Comparison of ENCODE assay signal across 12 cellular contexts in the genomic region with DNA sequence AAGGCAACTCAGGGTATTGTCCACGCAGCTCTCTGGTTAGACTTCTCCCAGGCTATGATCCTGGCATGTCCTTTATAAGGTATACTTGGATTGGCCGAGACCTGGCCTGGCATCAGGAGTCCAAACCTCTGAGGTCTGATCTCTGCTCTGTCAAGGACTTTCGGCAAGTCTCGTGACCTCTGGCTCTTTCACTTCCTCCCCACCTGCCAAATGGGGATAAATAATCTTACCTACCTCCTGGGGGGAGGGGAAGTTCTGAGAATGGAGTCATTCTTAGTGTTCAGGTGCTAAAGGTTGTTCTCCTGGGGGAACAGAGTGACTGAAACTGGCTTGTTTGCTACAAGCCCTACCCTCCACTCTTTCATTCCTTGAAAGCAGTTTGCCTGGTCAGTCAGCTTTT. TPM values are rescaled to one million over a fixed set of nuclear protein-coding genes. Genes with fewer than 3 reads are reported as not detected.
DNase-seq lines count a peak whose midpoint lies in the region; ATAC-seq and TF ChIP-seq lines count a peak whose summit lies in the region.
"Had no signal": no experiment of that assay in that cellular context is flagged by ENCODE, and none has a peak within 500 bp of the region (broad histone marks: within the 10 kb centered on the region; RNA-seq: fewer than 3 reads in every experiment).

No MANE protein-coding gene starts in this region.

- no peaks in the 10 kb centered on the region for H3K9me2 ChIP-seq in Karpas-422 (replicated peaks; ENCODE audit: insufficient read depth, low read length)
- no peaks in the 10 kb centered on the region for H3K9me2 ChIP-seq in PC-3 (replicated peaks; ENCODE audit: low read length)

- intact Hi-C loops in left ventricle myocardium superior (cut with micrococcal nuclease): no loop called here
- intact Hi-C loops in heart right ventricle (cut with DNase I): loop anchor here in 1 of 10 donors (10.0 kb wide), 1 partner anchor 1321 kb away; no protein-coding TSS in a partner anchor
- intact Hi-C loops in transverse colon (cut with DNase I; ENCODE audit: low total_unique reads): no loop called here
- intact Hi-C loops in PC-3 (cut with micrococcal nuclease): no loop called here

- TF ChIP-seq POLR2A in transverse colon (IDR thresholded peaks at IDR 0.05): no peak

- CTCF ChIA-PET in PC-3 (lab: Charles Lee): no interaction called here

- H2AFZ ChIP-seq in Karpas-422 (ENCODE audit: low read length) (no peak overlapping the region), PC-3 (ENCODE audit: low read length) (no peak overlapping the region)

- H3K36me3 ChIP-seq in heart right ventricle: peaks cover 0 to 95% (median 29%) of the 10 kb centered on the region in 9 donors
- peaks cover 3% of the 10 kb centered on the region; the same call in 1 of the 2 replicates for H3K36me3 ChIP-seq in Karpas-422 (ENCODE audit: insufficient read depth, low read length)
- peaks cover 0 to 15% (median 6%) of the 10 kb centered on the region in 4 donors for H3K36me3 ChIP-seq in transverse colon
- peaks cover 2% of the 10 kb centered on the region; the same call in 1 of the 2 replicates for H3K36me3 ChIP-seq in PC-3 (ENCODE audit: low read depth, low read length)

- POLR2A ChIA-PET in PC-3 (lab: Charles Lee; ENCODE audit: unreplicated experiment): interaction anchor here (0.6 kb wide), 1 partner anchor 239 kb away, joined by 15 read pairs; no protein-coding TSS in a partner anchor

- H3K4me1 ChIP-seq in heart right ventricle (peaks cover 0 to 60% (median 18%) of the 10 kb centered on the region in 9 donors), Karpas-422 (ENCODE audit: low read length) (peaks cover 26% of the 10 kb centered on the region), transverse colon (no peaks in the 10 kb centered on the region), PC-3 (ENCODE audit: insufficient read depth, low read length) (no peaks in the 10 kb centered on the region)

- BruUV-seq in PC-3 (replicated peaks; lab: Mats Ljungman, UMichigan): no TSS peak

- H3K4me3 ChIP-seq in heart right ventricle (no peak overlapping the region), Karpas-422 (ENCODE audit: low read length) (no peak overlapping the region), transverse colon (no peak overlapping the region), PC-3 (ENCODE audit: low read length) (no peak overlapping the region)
- H3K4me3 ChIP-seq: gastroesophageal sphincter, K562 had no signal

- H3K4me2 ChIP-seq in Karpas-422 (ENCODE audit: low read depth, low read length, poor library complexity, severe bottlenecking) (peak overlapping the region; percentile 59), PC-3 (ENCODE audit: low read length) (no peak overlapping the region)

- in situ Hi-C loops in transverse colon (cut with MboI; ENCODE audit: low pct_ligation_motif_present in 1 of 4, low pct_unique_long_range_greater_than_20kb in 1 of 4, low sequenced_read_pairs in 3 of 4): no loop called here

- 66 to 71% methylated on average over 4 of the region's 4 CpGs for WGBS in heart right ventricle, 2 donors
- 58 to 83% methylated on average over 4 of the region's 4 CpGs for WGBS in transverse colon (ENCODE audit: low coverage in 1 of 2), 2 donors

- DNase-seq in left ventricle myocardium superior (no peak), heart right ventricle (no peak), Karpas-422 (peak; percentile 77), transverse colon (peak; percentile 48), PC-3 (no peak), SIG-M5 treated with dmso at 0.1 percent for 504 hours (lab: John Stamatoyannopoulos, UW; ENCODE audit: unreplicated experiment) (no peak), NCI-H1092 (lab: John Stamatoyannopoulos, UW) (no peak)
- DNase-seq: stimulated activated CD4-positive, alpha-beta T cell treated with anti-CD3 and anti-CD28 coated beads, Interleukin-1b, Interleukin-23, amount 100 ng/mL, for 48 hours had no signal

- peak overlapping the region in 3 of 10 donors; percentile 65 to 79 (median 72) for H3K27ac ChIP-seq in heart right ventricle
- peak overlapping the region; percentile 43 for H3K27ac ChIP-seq in Karpas-422 (ENCODE audit: low read length)
- H3K27ac ChIP-seq in transverse colon: peak overlapping the region in 1 of 4 donors; percentile 44
- no peak overlapping the region for H3K27ac ChIP-seq in PC-3 (ENCODE audit: low read length)
- H3K27ac ChIP-seq: gastroesophageal sphincter had no signal

- TF ChIP-seq CTCF in heart right ventricle (IDR thresholded peaks at IDR 0.05): no peak
- no peak for TF ChIP-seq CTCF in transverse colon (IDR thresholded peaks at IDR 0.05)
- TF ChIP-seq CTCF in PC-3 (conservative IDR thresholded peaks at IDR 0.05; ENCODE audit: low read depth, low read length): no peak

- ATAC-seq in left ventricle myocardium superior (peak; percentile 19), heart right ventricle (no peak), GM21825 (IDR thresholded peaks at IDR 0.05; ENCODE audit: unreplicated experiment) (peak; percentile 60), PC-3 (no peak)
- ATAC-seq: gastroesophageal sphincter, K562, WTC11 had no signal

- H3K27me3 ChIP-seq in heart right ventricle (no peaks in the 10 kb centered on the region), Karpas-422 (ENCODE audit: low read length) (no peaks in the 10 kb centered on the region), transverse colon (no peaks in the 10 kb centered on the region), PC-3 (ENCODE audit: low read length) (no peaks in the 10 kb centered on the region)
- H3K27me3 ChIP-seq: gastroesophageal sphincter had no signal

- H3K9me3 ChIP-seq in heart right ventricle: no peaks in the 10 kb centered on the region
- H3K9me3 ChIP-seq in Karpas-422 (ENCODE audit: low read length): no peaks in the 10 kb centered on the region
- H3K9me3 ChIP-seq in transverse colon: no peaks in the 10 kb centered on the region
- no peaks in the 10 kb centered on the region for H3K9me3 ChIP-seq in PC-3 (ENCODE audit: low read length)
- H3K9me3 ChIP-seq: gastroesophageal sphincter had no signal

- H3K9ac ChIP-seq in Karpas-422 (ENCODE audit: low read length): no peak overlapping the region
- no peak overlapping the region for H3K9ac ChIP-seq in PC-3 (ENCODE audit: low read length)

- H4K20me1 ChIP-seq in Karpas-422 (ENCODE audit: insufficient read depth, low read depth, low read length): peaks cover 10% of the 10 kb centered on the region; the same call in 1 of the 2 replicates
- H4K20me1 ChIP-seq in PC-3 (ENCODE audit: low read length): no peaks in the 10 kb centered on the region

- H3K79me2 ChIP-seq in Karpas-422 (ENCODE audit: low read length) (peaks cover 39% of the 10 kb centered on the region), PC-3 (ENCODE audit: low read length) (0 out of 2 replicates have a peak, but pooled peaks cover under 1% of the 10 kb centered on the region)

- no peaks in the 10 kb centered on the region for H3F3A ChIP-seq in PC-3 (ENCODE audit: low read length, unreplicated experiment)

- no peak for TF ChIP-seq EP300 in transverse colon (IDR thresholded peaks at IDR 0.05; ENCODE audit: low read depth)

RNA-seq across cellular contexts. Expression of gene ATXN1L, which starts 7.6 kb away (rescaled TPM):
- total RNA-seq in left ventricle myocardium superior (14.4 TPM), heart right ventricle (10 to 100 TPM; 13.9 to 24.2 (median 19.1) TPM), transverse colon (10 to 100 TPM; 16.7 to 33.3 (median 24.1) TPM), PC-3 (2014; rRNA removed) (8.5 and 9.2 TPM in 2 replicates)
- 1 to 10 TPM; 6.0 to 6.7 TPM for polyA plus RNA-seq in heart right ventricle
- total RNA-seq in Karpas-422 (2014; rRNA removed; shearing (Covaris generic); ENCODE audit: low replicate concordance): 12.2 and 15.1 TPM in 2 replicates

RNA-seq across cellular contexts. Expression of gene ZNF821, which starts 30.6 kb away (rescaled TPM):
- 3.2 TPM for total RNA-seq in left ventricle myocardium superior
- total RNA-seq in heart right ventricle: 1 to 10 TPM; 2.2 to 7.8 (median 3.5) TPM
- polyA plus RNA-seq in heart right ventricle: 1 to 10 TPM; 3.5 to 3.6 TPM
- 6.4 and 16.2 TPM in 2 replicates for total RNA-seq in Karpas-422 (2014; rRNA removed; shearing (Covaris generic); ENCODE audit: low replicate concordance)
- 10 to 100 TPM in 3 of 4 donors, 1 to 10 TPM in 1; 9.4 to 31.6 (median 13.6) TPM for total RNA-seq in transverse colon
- total RNA-seq in PC-3 (2014; rRNA removed): 4.7 and 5.4 TPM in 2 replicates

RNA-seq across cellular contexts. Expression of gene IST1, which starts 41.9 kb away (rescaled TPM):
- total RNA-seq in left ventricle myocardium superior (110 TPM), heart right ventricle (100 to 1,000 TPM in 7 of 10 donors, 10 to 100 TPM in 3; 89.1 to 140 (median 108) TPM), transverse colon (100 to 1,000 TPM; 200 to 303 (median 257) TPM), PC-3 (2014; rRNA removed) (75.2 and 86.4 TPM in 2 replicates)
- 10 to 100 TPM; 80.6 to 92.1 TPM for polyA plus RNA-seq in heart right ventricle
- 123 and 160 TPM in 2 replicates for total RNA-seq in Karpas-422 (2014; rRNA removed; shearing (Covaris generic); ENCODE audit: low replicate concordance)

RNA-seq across cellular contexts. Expression of gene AP1G1, which starts 44.8 kb away (rescaled TPM):
- 33.7 TPM for total RNA-seq in left ventricle myocardium superior
- 10 to 100 TPM; 31.2 to 53.7 (median 36.9) TPM for total RNA-seq in heart right ventricle
- 10 to 100 TPM; 12.4 to 15.5 TPM for polyA plus RNA-seq in heart right ventricle
- total RNA-seq in Karpas-422 (2014; rRNA removed; shearing (Covaris generic); ENCODE audit: low replicate concordance): 71.0 and 78.8 TPM in 2 replicates
- 100 to 1,000 TPM; 104 to 270 (median 121) TPM for total RNA-seq in transverse colon
- total RNA-seq in PC-3 (2014; rRNA removed): 51.1 and 51.2 TPM in 2 replicates

Comparison
In these comparisons a context has a peak if more than half of its experiments do, and no peak if none do; other contexts are left out.
1. ATAC-seq: peak in left ventricle myocardium superior (single experiment) and GM21825 (single experiment); none in heart right ventricle (0 of 8) and PC-3 (single experiment).
2. DNase-seq: peak in Karpas-422 (single experiment) and transverse colon (single experiment); none in left ventricle myocardium superior (single experiment), heart right ventricle (0 of 2), PC-3 (single experiment), SIG-M5 treated with dmso at 0.1 percent for 504 hours (single experiment) and NCI-H1092 (single experiment).